In genomic region chr9:5205071-5205470, GRCh38 we compare ENCODE assay signal across 19 cellular contexts. TPM values are rescaled to one million over a fixed set of nuclear protein-coding genes. Genes with fewer than 3 reads are reported as not detected.
DNase-seq lines count a peak whose midpoint lies in the region; ATAC-seq, FAIRE-seq and TF ChIP-seq lines count a peak whose summit lies in the region.
"Had no signal": no experiment of that assay in that cellular context is flagged by ENCODE, and none has a peak within 500 bp of the region (broad histone marks: within the 10 kb centered on the region; RNA-seq: fewer than 3 reads in every experiment).

No MANE protein-coding gene starts in this region.

- H3K9me3 ChIP-seq in PC-3 (ENCODE audit: low read length) (no peaks in the 10 kb centered on the region), sigmoid colon (no peaks in the 10 kb centered on the region), neuronal stem cell (replicated peaks in 1 of 2; ENCODE audit: control insufficient read depth in 2 of 2, insufficient read depth in 1 of 2, low read depth in 1 of 2, low read length in 2 of 2) (no peaks in the 10 kb centered on the region)

- no peak for ATAC-seq in PC-3
- no peak for ATAC-seq in HG02884 (IDR thresholded peaks at IDR 0.05; ENCODE audit: unreplicated experiment)
- ATAC-seq: Right ventricle myocardium inferior had no signal

- TF ChIP-seq EP300 in sigmoid colon (IDR thresholded peaks at IDR 0.05) = no peak

- H3K4me2 ChIP-seq in PC-3 (ENCODE audit: low read length) (no peak overlapping the region), neuronal stem cell (ENCODE audit: insufficient read depth, low read length, poor library complexity, severe bottlenecking) (no peak overlapping the region)

- no peaks in the 10 kb centered on the region for H3K79me1 ChIP-seq in neuronal stem cell (ENCODE audit: low read depth, low read length)

- no TSS peak for BruUV-seq in PC-3 (replicated peaks; lab: Mats Ljungman, UMichigan)

- H2AFZ ChIP-seq in PC-3 (ENCODE audit: low read length) (no peak overlapping the region), neuronal stem cell (ENCODE audit: low read length) (no peak overlapping the region)

- no peak overlapping the region for H2BK15ac ChIP-seq in neuronal stem cell (ENCODE audit: low read length)

- no peaks in the 10 kb centered on the region for H3F3A ChIP-seq in PC-3 (ENCODE audit: low read length, unreplicated experiment)

- H3K27me3 ChIP-seq in PC-3 (ENCODE audit: low read length) (no peaks in the 10 kb centered on the region), bronchial epithelial cell (ENCODE audit: control insufficient read depth, insufficient read depth, low read length) (no peaks in the 10 kb centered on the region), sigmoid colon (no peaks in the 10 kb centered on the region), neuronal stem cell (ENCODE audit: control insufficient read depth in 3 of 3, insufficient read depth in 3 of 3, low read depth in 1 of 3, low read length in 3 of 3) (no peaks in the 10 kb centered on the region)

- no peak overlapping the region for H3K23ac ChIP-seq in neuronal stem cell (ENCODE audit: low read depth, low read length, poor library complexity)

- intact Hi-C loops in PC-3 (cut with micrococcal nuclease) (no loop called here), sigmoid colon (cut with DNase I) (no loop called here)

- H2BK5ac ChIP-seq in neuronal stem cell (ENCODE audit: low read length) = no peak overlapping the region

- H3K4me1 ChIP-seq in PC-3 (ENCODE audit: insufficient read depth, low read length) = no peaks in the 10 kb centered on the region
- H3K4me1 ChIP-seq in sigmoid colon = no peaks in the 10 kb centered on the region
- no peaks in the 10 kb centered on the region for H3K4me1 ChIP-seq in neuronal stem cell (ENCODE audit: control insufficient read depth in 2 of 2, insufficient read depth in 1 of 2, low read depth in 1 of 2, low read length in 2 of 2)

- H3K4me3 ChIP-seq in PC-3 (ENCODE audit: low read length) (no peak overlapping the region), bronchial epithelial cell (ENCODE audit: low read depth, low read length) (no peak overlapping the region), sigmoid colon (no peak overlapping the region), neuronal stem cell (ENCODE audit: low read length in 2 of 2) (no peak overlapping the region)

- H2BK120ac ChIP-seq in neuronal stem cell (ENCODE audit: low read depth, low read length) = no peak overlapping the region

- TF ChIP-seq POLR2A in sigmoid colon (IDR thresholded peaks at IDR 0.05) = no peak

- no peak overlapping the region for H4K91ac ChIP-seq in neuronal stem cell (ENCODE audit: low read depth, low read length, poor library complexity)

- H3K9ac ChIP-seq in PC-3 (ENCODE audit: low read length) (no peak overlapping the region), neuronal stem cell (ENCODE audit: low read depth, low read length, poor library complexity) (no peak overlapping the region)

- H3K4ac ChIP-seq in neuronal stem cell (ENCODE audit: low read length) = no peak overlapping the region

- H3K36me3 ChIP-seq in PC-3 (ENCODE audit: low read depth, low read length) = no peaks in the 10 kb centered on the region
- no peaks in the 10 kb centered on the region for H3K36me3 ChIP-seq in bronchial epithelial cell (ENCODE audit: control insufficient read depth, insufficient read depth, low read length)
- H3K36me3 ChIP-seq in sigmoid colon = no peaks in the 10 kb centered on the region
- no peaks in the 10 kb centered on the region for H3K36me3 ChIP-seq in neuronal stem cell (replicated peaks in 1 of 2; ENCODE audit: control insufficient read depth in 2 of 2, insufficient read depth in 2 of 2, low read length in 2 of 2)

- H4K20me1 ChIP-seq in PC-3 (ENCODE audit: low read length) = no peaks in the 10 kb centered on the region

- H2BK12ac ChIP-seq in neuronal stem cell (ENCODE audit: low read length) = no peak overlapping the region

- H3K14ac ChIP-seq in neuronal stem cell (ENCODE audit: low read length) = no peak overlapping the region

- TF ChIP-seq CTCF in PC-3 (conservative IDR thresholded peaks at IDR 0.05; ENCODE audit: low read depth, low read length) (no peak), bronchial epithelial cell (IDR thresholded peaks at IDR 0.05; ENCODE audit: insufficient read depth, low read length, severe bottlenecking) (no peak), sigmoid colon (IDR thresholded peaks at IDR 0.05) (no peak)

- no peaks in the 10 kb centered on the region for H3K9me2 ChIP-seq in PC-3 (replicated peaks; ENCODE audit: low read length)

- DNase-seq in DMS53 (lab: John Stamatoyannopoulos, UW) (peak; percentile 16), DMS53 treated with DMSO at 0.1 percent for 48 hours (lab: John Stamatoyannopoulos, UW; ENCODE audit: unreplicated experiment) (no peak), ELR (ENCODE audit: low read depth) (peak; percentile 17), PC-3 (peak; percentile 19), bronchial epithelial cell (ENCODE audit: low read depth) (peak; percentile 64), sigmoid colon (no peak), neuronal stem cell (ENCODE audit: low spot score) (no peak)
- DNase-seq: CD8-positive, alpha-beta memory T cell; EL; H7; NCI-H1092 treated with DMSO at 0.1 percent for 48 hours; NCI-H1694; NCI-H69; NK-92 treated with Interleukin-12 subunit alpha and Interleukin-12 subunit beta, amount 100 ng/mL, for 24 hours had no signal

- no peak overlapping the region for H4K8ac ChIP-seq in neuronal stem cell (ENCODE audit: low read depth, low read length)

- POLR2A ChIA-PET in PC-3 (lab: Charles Lee; ENCODE audit: unreplicated experiment) = no interaction called here

- CTCF ChIA-PET in PC-3 (lab: Charles Lee) = no interaction called here

- H2AK5ac ChIP-seq in neuronal stem cell (ENCODE audit: low read depth, low read length) = no peak overlapping the region

- no peak overlapping the region for H3K18ac ChIP-seq in neuronal stem cell (ENCODE audit: low read length)

- no peak for FAIRE-seq in bronchial epithelial cell (lab: Jason Lieb, UNC)

- no peaks in the 10 kb centered on the region for H3K79me2 ChIP-seq in PC-3 (ENCODE audit: low read length)

- no peak overlapping the region for H3K27ac ChIP-seq in PC-3 (ENCODE audit: low read length)
- no peak overlapping the region for H3K27ac ChIP-seq in sigmoid colon
- no peak overlapping the region for H3K27ac ChIP-seq in neuronal stem cell (replicated peaks; ENCODE audit: low read length)
- H3K27ac ChIP-seq: 22Rv1 had no signal

RNA-seq across cellular contexts. Expression of gene INSL6, which starts 19.6 kb away (rescaled TPM):
- total RNA-seq in PC-3 (2014; rRNA removed) = not detected in 2 replicates
- not detected in 2 replicates for total RNA-seq in bronchial epithelial cell
- total RNA-seq in sigmoid colon = not detected
- not detected for polyA plus RNA-seq in sigmoid colon
- not detected for polyA plus RNA-seq in neuronal stem cell (2013, experiment 1 of 2)
- not detected for polyA plus RNA-seq in neuronal stem cell (2013, experiment 2 of 2)
- total RNA-seq: CD8-positive, alpha-beta memory T cell; H7; Right ventricle myocardium inferior had no signal
- polyA plus RNA-seq: BJ; CD8-positive, alpha-beta memory T cell had no signal

RNA-seq across cellular contexts. Expression of gene INSL4, which starts 26.1 kb away (rescaled TPM):
- total RNA-seq in PC-3 (2014; rRNA removed) (not detected in 2 replicates), bronchial epithelial cell (0.26 TPM in 1 of 2 replicates, not detected in the other), sigmoid colon (not detected)
- not detected for polyA plus RNA-seq in sigmoid colon
- not detected for polyA plus RNA-seq in neuronal stem cell (2013, experiment 1 of 2)
- polyA plus RNA-seq in neuronal stem cell (2013, experiment 2 of 2) = not detected
- total RNA-seq: CD8-positive, alpha-beta memory T cell; H7; Right ventricle myocardium inferior had no signal
- polyA plus RNA-seq: BJ; CD8-positive, alpha-beta memory T cell; IgD-negative memory B cell had no signal

Comparison
In these comparisons a context has a peak if more than half of its experiments do, and no peak if none do; other contexts are left out.
1. DNase-seq: peak in DMS53 (single experiment), ELR (single experiment), PC-3 (single experiment) and bronchial epithelial cell (single experiment); none in DMS53 treated with DMSO at 0.1 percent for 48 hours (single experiment), sigmoid colon (single experiment) and neuronal stem cell (single experiment).